In the genomic region with DNA sequence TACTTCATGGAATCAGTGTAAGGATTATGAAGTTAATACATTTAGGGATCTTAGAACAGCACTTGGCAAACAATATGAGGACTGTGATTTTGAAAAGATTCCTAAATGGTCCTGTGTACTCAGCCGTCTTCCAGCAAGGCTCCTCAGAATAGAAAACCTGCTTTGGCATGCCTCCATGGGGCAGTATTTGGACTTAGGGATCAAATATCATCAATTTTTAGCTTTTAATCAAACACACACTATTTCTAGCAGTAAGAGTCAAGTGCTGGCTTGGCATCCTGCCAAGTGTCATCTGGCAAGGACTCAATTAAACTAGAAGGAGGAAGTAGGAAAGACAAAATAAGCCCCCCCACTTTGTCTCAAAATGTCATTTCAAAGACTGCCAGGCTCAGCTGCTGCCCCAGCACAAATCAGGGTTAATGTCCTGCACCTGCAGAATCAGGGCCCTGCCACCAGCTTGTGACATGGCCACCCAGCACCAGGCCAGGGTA, we compare ENCODE assay signal across 11 cellular contexts. TPM values are rescaled to one million over a fixed set of nuclear protein-coding genes. Genes with fewer than 3 reads are reported as not detected.
DNase-seq lines count a peak whose midpoint lies in the region; ATAC-seq and TF ChIP-seq lines count a peak whose summit lies in the region.
"Had no signal": no experiment of that assay in that cellular context is flagged by ENCODE, and none has a peak within 500 bp of the region (broad histone marks: within the 10 kb centered on the region; RNA-seq: fewer than 3 reads in every experiment).

No MANE protein-coding gene starts in this region.

- H3K9me3 ChIP-seq in psoas muscle: no peaks in the 10 kb centered on the region
- no peaks in the 10 kb centered on the region for H3K9me3 ChIP-seq in CD8-positive, alpha-beta memory T cell (ENCODE audit: low read length)
- H3K9me3 ChIP-seq: upper lobe of right lung had no signal

- no peaks in the 10 kb centered on the region for H3K36me3 ChIP-seq in psoas muscle (ENCODE audit: insufficient read depth in 1 of 2, low read depth in 1 of 2)
- no peaks in the 10 kb centered on the region for H3K36me3 ChIP-seq in CD8-positive, alpha-beta memory T cell (ENCODE audit: insufficient read depth, low read length)
- H3K36me3 ChIP-seq: upper lobe of right lung had no signal

- no peaks in the 10 kb centered on the region for H3K27me3 ChIP-seq in psoas muscle (ENCODE audit: insufficient read depth in 3 of 3, low read length in 2 of 3)
- H3K27me3 ChIP-seq in CD8-positive, alpha-beta memory T cell (ENCODE audit: insufficient read depth, low read length, poor library complexity, severe bottlenecking): no peaks in the 10 kb centered on the region
- H3K27me3 ChIP-seq: upper lobe of right lung had no signal

- H3K4me1 ChIP-seq in psoas muscle: peaks cover 14% of the 10 kb centered on the region
- no peaks in the 10 kb centered on the region for H3K4me1 ChIP-seq in CD8-positive, alpha-beta memory T cell (ENCODE audit: insufficient read depth, low read length)

- POLR2A ChIA-PET in CD8-positive, alpha-beta memory T cell (lab: Charles Lee): no interaction called here

- H3K4me3 ChIP-seq in psoas muscle: no peak overlapping the region
- H3K4me3 ChIP-seq in CD8-positive, alpha-beta memory T cell (ENCODE audit: low read length): no peak overlapping the region
- H3K4me3 ChIP-seq: upper lobe of right lung had no signal

- CTCF ChIA-PET in CD8-positive, alpha-beta memory T cell (lab: Charles Lee): interaction anchor here (1.4 to 3.5 kb wide), 4 partner anchors 9 to 413 kb away, joined by 3 to 20 read pairs (median 6); no protein-coding TSS in a partner anchor

- H3K27me3 Mint-ChIP-seq in CD8-positive, alpha-beta memory T cell: peaks cover 17 to 68% of the 10 kb centered on the region in 2 donors

- peaks cover 0 to 6% (median 0%) of the 10 kb centered on the region in 3 donors for H3K36me3 Mint-ChIP-seq in CD8-positive, alpha-beta memory T cell

- DNase-seq in KG1 (lab: John Stamatoyannopoulos, UW): peak; percentile 13
- peak; percentile 66 for DNase-seq in NCI-H345 treated with DMSO at 0.1 percent for 48 hours (lab: John Stamatoyannopoulos, UW; ENCODE audit: unreplicated experiment)
- peak; percentile 17 for DNase-seq in germinal center (ENCODE audit: low spot score)
- DNase-seq in psoas muscle: peak; percentile 46 to 56
- DNase-seq in stimulated activated CD4-positive, alpha-beta T cell treated with anti-CD3 and anti-CD28 coated beads, Interleukin-1b, Interleukin-23, amount 100 ng/mL, for 48 hours: no peak
- no peak for DNase-seq in CD8-positive, alpha-beta memory T cell
- no peak for DNase-seq in RKO (ENCODE audit: low spot score)
- DNase-seq: effector memory CD4-positive, alpha-beta T cell; islet precursor cell; upper lobe of right lung had no signal

- no peak overlapping the region for H3K27ac Mint-ChIP-seq in CD8-positive, alpha-beta memory T cell

- intact Hi-C loops in psoas muscle (cut with DNase I): no loop called here

- 0 to 4% (median 4%) methylated on average over 1 of the region's 1 CpG for WGBS in psoas muscle, 3 donors

- H3K27ac ChIP-seq in psoas muscle: no peak overlapping the region
- no peak overlapping the region for H3K27ac ChIP-seq in CD8-positive, alpha-beta memory T cell (ENCODE audit: low read depth, low read length)
- H3K27ac ChIP-seq: upper lobe of right lung had no signal

- no peak for TF ChIP-seq CTCF in psoas muscle (IDR thresholded peaks at IDR 0.05)

- peaks cover 4 to 11% (median 6%) of the 10 kb centered on the region in 5 donors for H3K9me3 Mint-ChIP-seq in CD8-positive, alpha-beta memory T cell

- H3K4me1 Mint-ChIP-seq in CD8-positive, alpha-beta memory T cell: no peaks in the 10 kb centered on the region

- ATAC-seq in psoas muscle (peak in 1 of 4 donors; percentile 24), HG02884 (IDR thresholded peaks at IDR 0.05; ENCODE audit: unreplicated experiment) (no peak)

- no peak overlapping the region for H3K4me3 Mint-ChIP-seq in CD8-positive, alpha-beta memory T cell

RNA-seq across cellular contexts. Expression of a gene that starts 40.8 kb away (rescaled TPM):
- total RNA-seq in psoas muscle: under 1 TPM in 1 of 4 donors, not detected in 3; 0.28 TPM
- under 1 TPM in 2 of 3 donors, not detected in 1; 0.04 to 0.05 TPM for polyA plus RNA-seq in psoas muscle
- total RNA-seq in CD8-positive, alpha-beta memory T cell: not detected
- not detected for polyA plus RNA-seq in CD8-positive, alpha-beta memory T cell

Comparison
In these comparisons a context has a peak if more than half of its experiments do, and no peak if none do; other contexts are left out.
1. DNase-seq: peak in KG1 (single experiment), NCI-H345 treated with DMSO at 0.1 percent for 48 hours (single experiment), germinal center (single experiment) and psoas muscle (2 of 2); none in stimulated activated CD4-positive, alpha-beta T cell treated with anti-CD3 and anti-CD28 coated beads, Interleukin-1b, Interleukin-23, amount 100 ng/mL, for 48 hours (single experiment), CD8-positive, alpha-beta memory T cell (0 of 5) and RKO (single experiment).